1 cellular context compared by ENCODE assay signal in genomic region chr7:65251851-65252620, GRCh38.
A peak's percentile ranks its signal among the peaks of the same experiment; 100 is the strongest.
TF ChIP-seq lines count a peak whose summit lies in the region.

No MANE protein-coding gene starts in this region.

TF ChIP-seq in HepG2, 621 proteins besides CTCF, POLR2A, EP300 and RAD21 (continued from another document and continues in another):
- TF ChIP-seq IKZF5 (CRISPR knock-in tag; IDR thresholded peaks at IDR 0.05) (0 out of 2 replicates have a peak, but pooled peaks have one; percentile 21), IRX3 (CRISPR knock-in tag; IDR thresholded peaks at IDR 0.05; ENCODE audit: borderline replicate concordance, low read depth) (no peak), ZNF121 (CRISPR knock-in tag; IDR thresholded peaks at IDR 0.05) (peak; percentile 32), NR3C1 (CRISPR knock-in tag; IDR thresholded peaks at IDR 0.05) (no peak), JUNB (CRISPR knock-in tag; IDR thresholded peaks at IDR 0.05; ENCODE audit: borderline replicate concordance) (no peak), ZNF704 (CRISPR knock-in tag; IDR thresholded peaks at IDR 0.05; ENCODE audit: borderline replicate concordance) (no peak), ZNF724P (CRISPR knock-in tag; IDR thresholded peaks at IDR 0.05; ENCODE audit: borderline replicate concordance) (peak; percentile 66; the same call in 1 of the 2 replicates), BCL6 (CRISPR knock-in tag; IDR thresholded peaks at IDR 0.05) (0 out of 2 replicates have a peak, but pooled peaks have one; percentile 8), SOX5 (CRISPR knock-in tag; IDR thresholded peaks at IDR 0.05; ENCODE audit: borderline replicate concordance) (no peak), AKAP8 (CRISPR knock-in tag; IDR thresholded peaks at IDR 0.05) (peak; percentile 44; the same call in 1 of the 2 replicates), MBD4 (IDR thresholded peaks at IDR 0.05; ENCODE audit: borderline replicate concordance, low read length) (no peak), HNF1B (CRISPR knock-in tag; IDR thresholded peaks at IDR 0.05) (peak; percentile 53), EED (CRISPR knock-in tag; IDR thresholded peaks at IDR 0.05) (peak; percentile 33; the same call in 1 of the 2 replicates), U2AF1 (optimal IDR thresholded peaks at IDR 0.05; ENCODE audit: low read depth, low read length) (no peak), ZNF556 (CRISPR knock-in tag; IDR thresholded peaks at IDR 0.05; ENCODE audit: borderline replicate concordance) (no peak), ATF7 (IDR thresholded peaks at IDR 0.05) (no peak), ATF7 (CRISPR knock-in tag; IDR thresholded peaks at IDR 0.05) (no peak), GABPA (IDR thresholded peaks at IDR 0.05; ENCODE audit: low read depth, low read length) (no peak), GABPA (CRISPR knock-in tag; IDR thresholded peaks at IDR 0.05; ENCODE audit: low read depth) (no peak), ZNF598 (CRISPR knock-in tag; IDR thresholded peaks at IDR 0.05; ENCODE audit: borderline replicate concordance) (peak; percentile 95; the same call in 1 of the 2 replicates), GTF2F1 (IDR thresholded peaks at IDR 0.05; ENCODE audit: low read length) (no peak), ZNF431 (CRISPR knock-in tag; IDR thresholded peaks at IDR 0.05; ENCODE audit: borderline replicate concordance, low read depth) (no peak), ARNT (IDR thresholded peaks at IDR 0.05) (no peak), ONECUT2 (CRISPR knock-in tag; IDR thresholded peaks at IDR 0.05) (no peak), PRDM15 (CRISPR knock-in tag; IDR thresholded peaks at IDR 0.05) (peak; percentile 80), ZNF451 (CRISPR knock-in tag; IDR thresholded peaks at IDR 0.05) (no peak), ZNF563 (CRISPR knock-in tag; IDR thresholded peaks at IDR 0.05) (0 out of 2 replicates have a peak, but pooled peaks have one; percentile 34), TAF1 (CRISPR knock-in tag; IDR thresholded peaks at IDR 0.05) (peak; percentile 72), SRSF1 (optimal IDR thresholded peaks at IDR 0.05; ENCODE audit: low read depth, low read length) (peak; percentile 19), SP2 (CRISPR knock-in tag; IDR thresholded peaks at IDR 0.05) (peak; percentile 84), FOXO1 (CRISPR knock-in tag; IDR thresholded peaks at IDR 0.05) (0 out of 2 replicates have a peak, but pooled peaks have one; percentile 4), CBX2 (IDR thresholded peaks at IDR 0.05; ENCODE audit: low read depth, low read length) (no peak), CBX2 (CRISPR knock-in tag; IDR thresholded peaks at IDR 0.05; ENCODE audit: low read depth) (peak; percentile 85; the same call in 1 of the 2 replicates), ZNF619 (CRISPR knock-in tag; IDR thresholded peaks at IDR 0.05) (no peak), NFIB (CRISPR knock-in tag; IDR thresholded peaks at IDR 0.05; ENCODE audit: borderline replicate concordance) (no peak), KDM3A (CRISPR knock-in tag; IDR thresholded peaks at IDR 0.05; ENCODE audit: low read depth) (peak; percentile 48; the same call in 1 of the 2 replicates), ZNF205 (CRISPR knock-in tag; IDR thresholded peaks at IDR 0.05) (no peak), NAIF1 (CRISPR knock-in tag; IDR thresholded peaks at IDR 0.05; ENCODE audit: borderline replicate concordance) (peak; percentile 88; the same call in 1 of the 2 replicates), PHF8 (CRISPR knock-in tag; IDR thresholded peaks at IDR 0.05) (peak; percentile 80), HNF4A (CRISPR knock-in tag; IDR thresholded peaks at IDR 0.05) (peak; percentile 16; the same call in 1 of the 2 replicates), ZSCAN30 (CRISPR knock-in tag; IDR thresholded peaks at IDR 0.05) (peak; percentile 90), ATM (IDR thresholded peaks at IDR 0.05; ENCODE audit: borderline replicate concordance) (no peak), REST (IDR thresholded peaks at IDR 0.05; ENCODE audit: borderline replicate concordance in 1 of 2, low read depth in 1 of 2, low read length in 2 of 2) (no peak), RFX3 (CRISPR knock-in tag; IDR thresholded peaks at IDR 0.05) (no peak), RNF219 (CRISPR knock-in tag; IDR thresholded peaks at IDR 0.05) (no peak), FLYWCH1 (CRISPR knock-in tag; IDR thresholded peaks at IDR 0.05) (no peak), ZNF33B (CRISPR knock-in tag; IDR thresholded peaks at IDR 0.05) (peak; percentile 93), ZIK1 (CRISPR knock-in tag; IDR thresholded peaks at IDR 0.05; ENCODE audit: borderline replicate concordance, low read depth) (no peak; the same call in 1 of the 2 replicates), XRCC5 (optimal IDR thresholded peaks at IDR 0.05; ENCODE audit: low read length) (peak; percentile 35), ZNF547 (CRISPR knock-in tag; IDR thresholded peaks at IDR 0.05) (peak; percentile 81), FOSL1 (CRISPR knock-in tag; IDR thresholded peaks at IDR 0.05; ENCODE audit: borderline replicate concordance) (no peak), TCF12 (IDR thresholded peaks at IDR 0.05) (no peak), TCF12 (CRISPR knock-in tag; IDR thresholded peaks at IDR 0.05) (peak; percentile 25; the same call in 1 of the 2 replicates), TBX2 (CRISPR knock-in tag; IDR thresholded peaks at IDR 0.05; ENCODE audit: borderline replicate concordance) (peak; percentile 79; the same call in 1 of the 2 replicates), ZSCAN12 (CRISPR knock-in tag; IDR thresholded peaks at IDR 0.05) (no peak)
- TF ChIP-seq, protein P1, sequence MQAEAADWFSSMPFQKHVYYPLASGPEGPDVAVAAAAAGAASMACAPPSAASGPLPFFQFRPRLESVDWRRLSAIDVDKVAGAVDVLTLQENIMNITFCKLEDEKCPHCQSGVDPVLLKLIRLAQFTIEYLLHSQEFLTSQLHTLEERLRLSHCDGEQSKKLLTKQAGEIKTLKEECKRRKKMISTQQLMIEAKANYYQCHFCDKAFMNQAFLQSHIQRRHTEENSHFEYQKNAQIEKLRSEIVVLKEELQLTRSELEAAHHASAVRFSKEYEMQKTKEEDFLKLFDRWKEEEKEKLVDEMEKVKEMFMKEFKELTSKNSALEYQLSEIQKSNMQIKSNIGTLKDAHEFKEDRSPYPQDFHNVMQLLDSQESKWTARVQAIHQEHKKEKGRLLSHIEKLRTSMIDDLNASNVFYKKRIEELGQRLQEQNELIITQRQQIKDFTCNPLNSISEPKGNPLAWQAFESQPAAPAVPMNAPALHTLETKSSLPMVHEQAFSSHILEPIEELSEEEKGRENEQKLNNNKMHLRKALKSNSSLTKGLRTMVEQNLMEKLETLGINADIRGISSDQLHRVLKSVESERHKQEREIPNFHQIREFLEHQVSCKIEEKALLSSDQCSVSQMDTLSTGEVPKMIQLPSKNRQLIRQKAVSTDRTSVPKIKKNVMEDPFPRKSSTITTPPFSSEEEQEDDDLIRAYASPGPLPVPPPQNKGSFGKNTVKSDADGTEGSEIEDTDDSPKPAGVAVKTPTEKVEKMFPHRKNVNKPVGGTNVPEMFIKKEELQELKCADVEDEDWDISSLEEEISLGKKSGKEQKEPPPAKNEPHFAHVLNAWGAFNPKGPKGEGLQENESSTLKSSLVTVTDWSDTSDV (CRISPR knock-in tag; IDR thresholded peaks at IDR 0.05), result no peak
